ENCODE assay signal across 32 cellular contexts in genomic region chr1:97501628-97502027, GRCh38.
"Had no signal": no experiment of that assay in that cellular context is flagged by ENCODE, and none has a peak within 500 bp of the region (broad histone marks: within the 10 kb centered on the region; RNA-seq: fewer than 3 reads in every experiment).

No MANE protein-coding gene starts in this region.

- ATAC-seq: activated CD8-positive, alpha-beta T cell treated with anti-CD3 and anti-CD28 coated beads for 36 hours; activated naive CD8-positive, alpha-beta T cell treated with anti-CD3 and anti-CD28 coated beads, Interleukin-2, amount 50 U/mL, for 24 hours; gastroesophageal sphincter; WTC11 had no signal

- H3K9me3 ChIP-seq: adrenal gland, body of pancreas, colonic mucosa, esophagus squamous epithelium, gastroesophageal sphincter had no signal

- H3K27ac ChIP-seq: adrenal gland, cardiac muscle cell, colonic mucosa, epithelial cell of prostate, esophagus squamous epithelium, gastroesophageal sphincter, VCaP had no signal

- H3K27me3 Mint-ChIP-seq: activated CD8-positive, alpha-beta T cell treated with anti-CD3 and anti-CD28 coated beads for 36 hours; activated naive CD4-positive, alpha-beta T cell treated with anti-CD3 and anti-CD28 coated beads, Interleukin-2, amount 50 U/mL, for 24 hours; activated naive CD8-positive, alpha-beta T cell treated with anti-CD3 and anti-CD28 coated beads for 36 hours; activated naive CD8-positive, alpha-beta T cell treated with anti-CD3 and anti-CD28 coated beads, Interleukin-2, amount 50 U/mL, for 24 hours had no signal

- H3K27me3 ChIP-seq: adrenal gland, body of pancreas, cardiac muscle cell, colonic mucosa, esophagus squamous epithelium, gastroesophageal sphincter had no signal

- H3K27ac Mint-ChIP-seq: activated CD8-positive, alpha-beta T cell treated with anti-CD3 and anti-CD28 coated beads for 36 hours; activated naive CD4-positive, alpha-beta T cell treated with anti-CD3 and anti-CD28 coated beads for 36 hours; activated naive CD4-positive, alpha-beta T cell treated with anti-CD3 and anti-CD28 coated beads, Interleukin-2, amount 50 U/mL, for 24 hours; activated naive CD8-positive, alpha-beta T cell treated with anti-CD3 and anti-CD28 coated beads for 36 hours; activated naive CD8-positive, alpha-beta T cell treated with anti-CD3 and anti-CD28 coated beads, Interleukin-2, amount 50 U/mL, for 24 hours; activated T-helper 1 cell treated with anti-CD3 and anti-CD28 coated beads, Interleukin-12 subunit alpha, Interleukin-12 subunit beta, Interleukin-2, Interleukin-4 antibody, amounts not matched to agents 30 ng/mL and 10 ng/mL and 1 ng/mL, durations not matched to agents 14 hours and 24 hours and 36 hours; activated T-helper 2 cell treated with anti-CD3 and anti-CD28 coated beads, Interferon-gamma antibody, Interleukin-2, Interleukin-4, amounts not matched to agents 10 μg/mL and 5 μg/mL and 100 μg/mL, durations not matched to agents 14 hours and 24 hours and 36 hours; WTC11 had no signal

- DNase-seq: activated CD4-positive, alpha-beta T cell treated with anti-CD3 and anti-CD28 coated beads for 1 hour; activated CD4-positive, alpha-beta T cell treated with anti-CD3 and anti-CD28 coated beads for 4 hours; activated CD4-positive, alpha-beta T cell treated with anti-CD3 and anti-CD28 coated beads, Interleukin-2, amount 50 U/mL, for 1 hour; activated CD4-positive, alpha-beta T cell treated with anti-CD3 and anti-CD28 coated beads, Interleukin-2, amount 50 U/mL, for 48 hours; activated CD8-positive, alpha-beta memory T cell treated with anti-CD3 and anti-CD28 coated beads for 24 hours; activated CD8-positive, alpha-beta T cell treated with anti-CD3 and anti-CD28 coated beads for 36 hours; activated effector memory CD4-positive, alpha-beta T cell treated with anti-CD3 and anti-CD28 coated beads, Interleukin-2, amount 50 U/mL, for 16 hours; activated naive CD4-positive, alpha-beta T cell treated with anti-CD3 and anti-CD28 coated beads for 36 hours; activated naive CD8-positive, alpha-beta T cell treated with anti-CD3 and anti-CD28 coated beads for 36 hours; activated naive CD8-positive, alpha-beta T cell treated with anti-CD3 and anti-CD28 coated beads, Interleukin-2, amount 50 U/mL, for 24 hours; activated T-cell treated with anti-CD3 and anti-CD28 coated beads, Interleukin-2, amount 50 U/mL, for 48 hours; adrenal gland; amygdala; aorta; body of pancreas; central memory CD4-positive, alpha-beta T cell; cerebellar nuclear complex; colonic mucosa; effector CD8-positive, alpha-beta T cell; esophagus squamous epithelium; foreskin melanocyte; T-helper 2 cell had no signal

- H3K9me3 Mint-ChIP-seq: activated CD8-positive, alpha-beta T cell treated with anti-CD3 and anti-CD28 coated beads for 36 hours; activated naive CD4-positive, alpha-beta T cell treated with anti-CD3 and anti-CD28 coated beads for 36 hours; activated naive CD4-positive, alpha-beta T cell treated with anti-CD3 and anti-CD28 coated beads, Interleukin-2, amount 50 U/mL, for 24 hours; activated naive CD8-positive, alpha-beta T cell treated with anti-CD3 and anti-CD28 coated beads for 36 hours; activated naive CD8-positive, alpha-beta T cell treated with anti-CD3 and anti-CD28 coated beads, Interleukin-2, amount 50 U/mL, for 24 hours; activated T-helper 1 cell treated with anti-CD3 and anti-CD28 coated beads, Interleukin-12 subunit alpha, Interleukin-12 subunit beta, Interleukin-2, Interleukin-4 antibody, amounts not matched to agents 30 ng/mL and 10 ng/mL and 1 ng/mL, durations not matched to agents 14 hours and 24 hours and 36 hours; activated T-helper 2 cell treated with anti-CD3 and anti-CD28 coated beads, Interferon-gamma antibody, Interleukin-2, Interleukin-4, amounts not matched to agents 10 μg/mL and 5 μg/mL and 100 μg/mL, durations not matched to agents 14 hours and 24 hours and 36 hours; WTC11 had no signal

- H3K36me3 ChIP-seq: adrenal gland, cardiac muscle cell, colonic mucosa, esophagus squamous epithelium, gastroesophageal sphincter had no signal

- FAIRE-seq: endometrium, endothelial cell of umbilical vein had no signal

- H3K36me3 Mint-ChIP-seq: WTC11 had no signal

- H3K4me3 ChIP-seq: adrenal gland, body of pancreas, cardiac muscle cell, colonic mucosa, esophagus squamous epithelium, gastroesophageal sphincter had no signal

- H3K4me3 Mint-ChIP-seq: activated CD8-positive, alpha-beta T cell treated with anti-CD3 and anti-CD28 coated beads for 36 hours; activated naive CD4-positive, alpha-beta T cell treated with anti-CD3 and anti-CD28 coated beads for 36 hours; activated naive CD4-positive, alpha-beta T cell treated with anti-CD3 and anti-CD28 coated beads, Interleukin-2, amount 50 U/mL, for 24 hours; activated naive CD8-positive, alpha-beta T cell treated with anti-CD3 and anti-CD28 coated beads for 36 hours; activated naive CD8-positive, alpha-beta T cell treated with anti-CD3 and anti-CD28 coated beads, Interleukin-2, amount 50 U/mL, for 24 hours; activated T-helper 1 cell treated with anti-CD3 and anti-CD28 coated beads, Interleukin-12 subunit alpha, Interleukin-12 subunit beta, Interleukin-2, Interleukin-4 antibody, amounts not matched to agents 30 ng/mL and 10 ng/mL and 1 ng/mL, durations not matched to agents 14 hours and 24 hours and 36 hours; WTC11 had no signal

- H3K4me1 ChIP-seq: colonic mucosa had no signal
